ENCODE assay signal across 3 cellular contexts in the genomic region with DNA sequence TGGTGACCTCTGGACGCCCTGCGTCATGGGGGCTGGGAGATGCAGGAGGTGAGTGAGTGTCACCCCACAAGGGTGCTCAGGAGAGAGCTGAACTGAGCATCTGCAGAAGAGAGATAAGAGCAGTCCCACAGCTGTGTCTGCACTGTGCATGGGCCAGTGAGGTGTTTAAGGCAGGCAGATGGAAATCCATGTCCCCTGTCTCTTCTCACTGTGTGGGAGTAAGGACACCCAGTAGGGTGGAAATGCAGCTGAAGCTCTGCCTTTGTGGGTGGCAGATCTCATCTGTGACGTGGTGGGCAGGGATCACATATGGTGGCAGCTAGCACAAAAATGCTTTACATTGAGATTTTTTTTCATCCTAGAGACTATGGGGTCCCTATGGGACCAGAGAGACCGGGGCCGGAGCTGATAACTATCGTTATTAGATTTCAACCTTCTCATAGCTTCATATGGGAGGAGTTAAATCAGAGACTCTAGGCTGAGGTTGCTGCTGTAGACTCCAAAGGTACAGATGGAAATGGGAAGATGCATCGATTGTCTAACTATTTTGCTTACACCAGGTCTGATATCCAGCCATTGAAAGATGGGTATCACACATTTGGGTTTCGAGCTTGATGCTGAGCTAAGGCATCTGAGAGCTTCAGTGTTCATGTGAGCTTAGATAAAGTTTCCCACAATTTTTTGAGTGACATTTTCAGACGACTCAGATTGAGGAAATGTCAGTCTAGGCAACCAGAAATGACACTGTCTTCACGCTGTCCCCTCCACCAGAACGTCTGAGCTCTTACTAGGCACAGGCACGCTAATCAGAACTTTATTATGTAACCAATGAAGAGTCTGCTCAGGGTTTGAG.
A peak's percentile ranks its signal among the peaks of the same experiment; 100 is the strongest.
TF ChIP-seq lines count a peak whose summit lies in the region.

No MANE protein-coding gene starts in this region.

TF ChIP-seq in SK-N-SH, 30 proteins besides CTCF, POLR2A, EP300 and RAD21:
- no peak for TF ChIP-seq EZH2phosphoT487 (IDR thresholded peaks at IDR 0.05; ENCODE audit: borderline replicate concordance, low read depth)
- peak; percentile 18; the same call in 1 of the 2 replicates for TF ChIP-seq GATA2 (CRISPR knock-in tag; IDR thresholded peaks at IDR 0.05)
- no peak for TF ChIP-seq TEAD4 (IDR thresholded peaks at IDR 0.05; ENCODE audit: borderline replicate concordance, insufficient read depth)

TF ChIP-seq in SK-N-SH treated with all-trans-retinoic acid at 6 μM for 48 hours, 23 proteins besides CTCF, POLR2A, EP300 and RAD21:
- no peak for TF ChIP-seq OSR1 (CRISPR knock-in tag; IDR thresholded peaks at IDR 0.05)
- no peak for TF ChIP-seq CSDC2 (CRISPR knock-in tag; IDR thresholded peaks at IDR 0.05)
- TF ChIP-seq TCF4 (CRISPR knock-in tag; IDR thresholded peaks at IDR 0.05; ENCODE audit: borderline replicate concordance): no peak
- TF ChIP-seq TOX (CRISPR knock-in tag; IDR thresholded peaks at IDR 0.05; ENCODE audit: borderline replicate concordance): no peak
- TF ChIP-seq ISL1 (CRISPR knock-in tag; IDR thresholded peaks at IDR 0.05): no peak

TF ChIP-seq in K562, 482 proteins besides CTCF, POLR2A, EP300 and RAD21 (continues in another document):
- TF ChIP-seq, protein P1, sequence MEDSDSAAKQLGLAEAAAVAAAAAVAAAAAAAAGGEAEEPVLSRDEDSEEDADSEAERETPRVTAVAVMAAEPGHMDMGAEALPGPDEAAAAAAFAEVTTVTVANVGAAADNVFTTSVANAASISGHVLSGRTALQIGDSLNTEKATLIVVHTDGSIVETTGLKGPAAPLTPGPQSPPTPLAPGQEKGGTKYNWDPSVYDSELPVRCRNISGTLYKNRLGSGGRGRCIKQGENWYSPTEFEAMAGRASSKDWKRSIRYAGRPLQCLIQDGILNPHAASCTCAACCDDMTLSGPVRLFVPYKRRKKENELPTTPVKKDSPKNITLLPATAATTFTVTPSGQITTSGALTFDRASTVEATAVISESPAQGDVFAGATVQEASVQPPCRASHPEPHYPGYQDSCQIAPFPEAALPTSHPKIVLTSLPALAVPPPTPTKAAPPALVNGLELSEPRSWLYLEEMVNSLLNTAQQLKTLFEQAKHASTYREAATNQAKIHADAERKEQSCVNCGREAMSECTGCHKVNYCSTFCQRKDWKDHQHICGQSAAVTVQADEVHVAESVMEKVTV (CRISPR knock-in tag; IDR thresholded peaks at IDR 0.05): no peak
- TF ChIP-seq, protein P2, sequence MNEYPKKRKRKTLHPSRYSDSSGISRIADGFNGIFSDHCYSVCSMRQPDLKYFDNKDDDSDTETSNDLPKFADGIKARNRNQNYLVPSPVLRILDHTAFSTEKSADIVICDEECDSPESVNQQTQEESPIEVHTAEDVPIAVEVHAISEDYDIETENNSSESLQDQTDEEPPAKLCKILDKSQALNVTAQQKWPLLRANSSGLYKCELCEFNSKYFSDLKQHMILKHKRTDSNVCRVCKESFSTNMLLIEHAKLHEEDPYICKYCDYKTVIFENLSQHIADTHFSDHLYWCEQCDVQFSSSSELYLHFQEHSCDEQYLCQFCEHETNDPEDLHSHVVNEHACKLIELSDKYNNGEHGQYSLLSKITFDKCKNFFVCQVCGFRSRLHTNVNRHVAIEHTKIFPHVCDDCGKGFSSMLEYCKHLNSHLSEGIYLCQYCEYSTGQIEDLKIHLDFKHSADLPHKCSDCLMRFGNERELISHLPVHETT (CRISPR knock-in tag; conservative IDR thresholded peaks at IDR 0.05 in 1 of 2, IDR thresholded peaks at IDR 0.05 in 1 of 2): peak in 1 of 2 experiments; percentile 92; a peak in 2 of 4 replicates
- TF ChIP-seq CBX8 (IDR thresholded peaks at IDR 0.05; ENCODE audit: borderline replicate concordance, extremely low read depth, low read depth, low read length, poor library complexity, severe bottlenecking) (no peak), GATAD2A (IDR thresholded peaks at IDR 0.05) (peak; percentile 91), EGR1 (conservative IDR thresholded peaks at IDR 0.05) (peak; percentile 96), ZNF232 (CRISPR knock-in tag; IDR thresholded peaks at IDR 0.05) (no peak), PTTG1 (tag; IDR thresholded peaks at IDR 0.05; ENCODE audit: low read depth) (no peak), ZNF75A (CRISPR knock-in tag; IDR thresholded peaks at IDR 0.05) (no peak), FOXK2 (conservative IDR thresholded peaks at IDR 0.05 in 1 of 2, IDR thresholded peaks at IDR 0.05 in 1 of 2; ENCODE audit: low read depth in 2 of 2) (peak; percentile 66 to 75; a peak in 2 of 4 replicates), SIRT6 (IDR thresholded peaks at IDR 0.05; ENCODE audit: low read depth, low read length) (no peak), GATA2 (CRISPR knock-in tag; IDR thresholded peaks at IDR 0.05) (peak; percentile 96), ZNF699 (CRISPR knock-in tag; IDR thresholded peaks at IDR 0.05; ENCODE audit: insufficient replicate concordance) (no peak), PML (IDR thresholded peaks at IDR 0.05; ENCODE audit: low read length) (peak; percentile 96), CHCHD3 (CRISPR knock-in tag; IDR thresholded peaks at IDR 0.05) (no peak), POLR3A (IDR thresholded peaks at IDR 0.05; ENCODE audit: borderline replicate concordance, extremely low read depth, insufficient read depth, insufficient read length) (no peak), CBX1 (IDR thresholded peaks at IDR 0.05; ENCODE audit: low read depth) (no peak), SRSF1 (IDR thresholded peaks at IDR 0.05; ENCODE audit: low read depth, low read length) (no peak), ZNF146 (CRISPR knock-in tag; IDR thresholded peaks at IDR 0.05; ENCODE audit: unreplicated experiment) (no peak), BHLHE40 (IDR thresholded peaks at IDR 0.05; ENCODE audit: low read length) (peak; percentile 90), OTX1 (CRISPR knock-in tag; IDR thresholded peaks at IDR 0.05) (no peak), SMARCC2 (IDR thresholded peaks at IDR 0.05; ENCODE audit: low read depth) (peak; percentile 95)
- TF ChIP-seq, protein P3, sequence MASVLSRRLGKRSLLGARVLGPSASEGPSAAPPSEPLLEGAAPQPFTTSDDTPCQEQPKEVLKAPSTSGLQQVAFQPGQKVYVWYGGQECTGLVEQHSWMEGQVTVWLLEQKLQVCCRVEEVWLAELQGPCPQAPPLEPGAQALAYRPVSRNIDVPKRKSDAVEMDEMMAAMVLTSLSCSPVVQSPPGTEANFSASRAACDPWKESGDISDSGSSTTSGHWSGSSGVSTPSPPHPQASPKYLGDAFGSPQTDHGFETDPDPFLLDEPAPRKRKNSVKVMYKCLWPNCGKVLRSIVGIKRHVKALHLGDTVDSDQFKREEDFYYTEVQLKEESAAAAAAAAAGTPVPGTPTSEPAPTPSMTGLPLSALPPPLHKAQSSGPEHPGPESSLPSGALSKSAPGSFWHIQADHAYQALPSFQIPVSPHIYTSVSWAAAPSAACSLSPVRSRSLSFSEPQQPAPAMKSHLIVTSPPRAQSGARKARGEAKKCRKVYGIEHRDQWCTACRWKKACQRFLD (CRISPR knock-in tag; IDR thresholded peaks at IDR 0.05): peak; percentile 99
- TF ChIP-seq, protein P4, sequence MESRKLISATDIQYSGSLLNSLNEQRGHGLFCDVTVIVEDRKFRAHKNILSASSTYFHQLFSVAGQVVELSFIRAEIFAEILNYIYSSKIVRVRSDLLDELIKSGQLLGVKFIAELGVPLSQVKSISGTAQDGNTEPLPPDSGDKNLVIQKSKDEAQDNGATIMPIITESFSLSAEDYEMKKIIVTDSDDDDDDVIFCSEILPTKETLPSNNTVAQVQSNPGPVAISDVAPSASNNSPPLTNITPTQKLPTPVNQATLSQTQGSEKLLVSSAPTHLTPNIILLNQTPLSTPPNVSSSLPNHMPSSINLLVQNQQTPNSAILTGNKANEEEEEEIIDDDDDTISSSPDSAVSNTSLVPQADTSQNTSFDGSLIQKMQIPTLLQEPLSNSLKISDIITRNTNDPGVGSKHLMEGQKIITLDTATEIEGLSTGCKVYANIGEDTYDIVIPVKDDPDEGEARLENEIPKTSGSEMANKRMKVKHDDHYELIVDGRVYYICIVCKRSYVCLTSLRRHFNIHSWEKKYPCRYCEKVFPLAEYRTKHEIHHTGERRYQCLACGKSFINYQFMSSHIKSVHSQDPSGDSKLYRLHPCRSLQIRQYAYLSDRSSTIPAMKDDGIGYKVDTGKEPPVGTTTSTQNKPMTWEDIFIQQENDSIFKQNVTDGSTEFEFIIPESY (CRISPR knock-in tag; IDR thresholded peaks at IDR 0.05): peak; percentile 48
- TF ChIP-seq, protein P5, sequence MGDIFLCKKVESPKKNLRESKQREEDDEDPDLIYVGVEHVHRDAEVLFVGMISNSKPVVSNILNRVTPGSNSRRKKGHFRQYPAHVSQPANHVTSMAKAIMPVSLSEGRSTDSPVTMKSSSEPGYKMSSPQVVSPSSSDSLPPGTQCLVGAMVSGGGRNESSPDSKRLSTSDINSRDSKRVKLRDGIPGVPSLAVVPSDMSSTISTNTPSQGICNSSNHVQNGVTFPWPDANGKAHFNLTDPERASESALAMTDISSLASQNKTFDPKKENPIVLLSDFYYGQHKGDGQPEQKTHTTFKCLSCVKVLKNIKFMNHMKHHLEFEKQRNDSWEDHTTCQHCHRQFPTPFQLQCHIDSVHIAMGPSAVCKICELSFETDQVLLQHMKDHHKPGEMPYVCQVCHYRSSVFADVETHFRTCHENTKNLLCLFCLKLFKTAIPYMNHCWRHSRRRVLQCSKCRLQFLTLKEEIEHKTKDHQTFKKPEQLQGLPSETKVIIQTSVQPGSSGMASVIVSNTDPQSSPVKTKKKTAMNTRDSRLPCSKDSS (IDR thresholded peaks at IDR 0.05; ENCODE audit: low read depth, partially characterized antibody): no peak
- TF ChIP-seq, protein P6, sequence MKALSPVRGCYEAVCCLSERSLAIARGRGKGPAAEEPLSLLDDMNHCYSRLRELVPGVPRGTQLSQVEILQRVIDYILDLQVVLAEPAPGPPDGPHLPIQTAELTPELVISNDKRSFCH (CRISPR knock-in tag; IDR thresholded peaks at IDR 0.05): no peak
- TF ChIP-seq, protein P6 (tag; IDR thresholded peaks at IDR 0.05): peak; percentile 89
- TF ChIP-seq, protein P7, sequence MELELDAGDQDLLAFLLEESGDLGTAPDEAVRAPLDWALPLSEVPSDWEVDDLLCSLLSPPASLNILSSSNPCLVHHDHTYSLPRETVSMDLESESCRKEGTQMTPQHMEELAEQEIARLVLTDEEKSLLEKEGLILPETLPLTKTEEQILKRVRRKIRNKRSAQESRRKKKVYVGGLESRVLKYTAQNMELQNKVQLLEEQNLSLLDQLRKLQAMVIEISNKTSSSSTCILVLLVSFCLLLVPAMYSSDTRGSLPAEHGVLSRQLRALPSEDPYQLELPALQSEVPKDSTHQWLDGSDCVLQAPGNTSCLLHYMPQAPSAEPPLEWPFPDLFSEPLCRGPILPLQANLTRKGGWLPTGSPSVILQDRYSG (tag; conservative IDR thresholded peaks at IDR 0.05; ENCODE audit: low read depth): 0 out of 2 replicates have a peak, but pooled peaks have one; percentile 79
- TF ChIP-seq, protein P8, sequence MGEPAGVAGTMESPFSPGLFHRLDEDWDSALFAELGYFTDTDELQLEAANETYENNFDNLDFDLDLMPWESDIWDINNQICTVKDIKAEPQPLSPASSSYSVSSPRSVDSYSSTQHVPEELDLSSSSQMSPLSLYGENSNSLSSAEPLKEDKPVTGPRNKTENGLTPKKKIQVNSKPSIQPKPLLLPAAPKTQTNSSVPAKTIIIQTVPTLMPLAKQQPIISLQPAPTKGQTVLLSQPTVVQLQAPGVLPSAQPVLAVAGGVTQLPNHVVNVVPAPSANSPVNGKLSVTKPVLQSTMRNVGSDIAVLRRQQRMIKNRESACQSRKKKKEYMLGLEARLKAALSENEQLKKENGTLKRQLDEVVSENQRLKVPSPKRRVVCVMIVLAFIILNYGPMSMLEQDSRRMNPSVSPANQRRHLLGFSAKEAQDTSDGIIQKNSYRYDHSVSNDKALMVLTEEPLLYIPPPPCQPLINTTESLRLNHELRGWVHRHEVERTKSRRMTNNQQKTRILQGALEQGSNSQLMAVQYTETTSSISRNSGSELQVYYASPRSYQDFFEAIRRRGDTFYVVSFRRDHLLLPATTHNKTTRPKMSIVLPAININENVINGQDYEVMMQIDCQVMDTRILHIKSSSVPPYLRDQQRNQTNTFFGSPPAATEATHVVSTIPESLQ (CRISPR knock-in tag; IDR thresholded peaks at IDR 0.05): no peak
- TF ChIP-seq, protein P9, sequence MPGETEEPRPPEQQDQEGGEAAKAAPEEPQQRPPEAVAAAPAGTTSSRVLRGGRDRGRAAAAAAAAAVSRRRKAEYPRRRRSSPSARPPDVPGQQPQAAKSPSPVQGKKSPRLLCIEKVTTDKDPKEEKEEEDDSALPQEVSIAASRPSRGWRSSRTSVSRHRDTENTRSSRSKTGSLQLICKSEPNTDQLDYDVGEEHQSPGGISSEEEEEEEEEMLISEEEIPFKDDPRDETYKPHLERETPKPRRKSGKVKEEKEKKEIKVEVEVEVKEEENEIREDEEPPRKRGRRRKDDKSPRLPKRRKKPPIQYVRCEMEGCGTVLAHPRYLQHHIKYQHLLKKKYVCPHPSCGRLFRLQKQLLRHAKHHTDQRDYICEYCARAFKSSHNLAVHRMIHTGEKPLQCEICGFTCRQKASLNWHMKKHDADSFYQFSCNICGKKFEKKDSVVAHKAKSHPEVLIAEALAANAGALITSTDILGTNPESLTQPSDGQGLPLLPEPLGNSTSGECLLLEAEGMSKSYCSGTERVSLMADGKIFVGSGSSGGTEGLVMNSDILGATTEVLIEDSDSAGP (CRISPR knock-in tag; IDR thresholded peaks at IDR 0.05): no peak
- TF ChIP-seq, protein P10, sequence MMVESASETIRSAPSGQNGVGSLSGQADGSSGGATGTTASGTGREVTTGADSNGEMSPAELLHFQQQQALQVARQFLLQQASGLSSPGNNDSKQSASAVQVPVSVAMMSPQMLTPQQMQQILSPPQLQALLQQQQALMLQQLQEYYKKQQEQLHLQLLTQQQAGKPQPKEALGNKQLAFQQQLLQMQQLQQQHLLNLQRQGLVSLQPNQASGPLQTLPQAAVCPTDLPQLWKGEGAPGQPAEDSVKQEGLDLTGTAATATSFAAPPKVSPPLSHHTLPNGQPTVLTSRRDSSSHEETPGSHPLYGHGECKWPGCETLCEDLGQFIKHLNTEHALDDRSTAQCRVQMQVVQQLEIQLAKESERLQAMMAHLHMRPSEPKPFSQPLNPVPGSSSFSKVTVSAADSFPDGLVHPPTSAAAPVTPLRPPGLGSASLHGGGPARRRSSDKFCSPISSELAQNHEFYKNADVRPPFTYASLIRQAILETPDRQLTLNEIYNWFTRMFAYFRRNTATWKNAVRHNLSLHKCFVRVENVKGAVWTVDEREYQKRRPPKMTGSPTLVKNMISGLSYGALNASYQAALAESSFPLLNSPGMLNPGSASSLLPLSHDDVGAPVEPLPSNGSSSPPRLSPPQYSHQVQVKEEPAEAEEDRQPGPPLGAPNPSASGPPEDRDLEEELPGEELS (CRISPR knock-in tag; IDR thresholded peaks at IDR 0.05; ENCODE audit: borderline replicate concordance): no peak
- TF ChIP-seq, protein P11, sequence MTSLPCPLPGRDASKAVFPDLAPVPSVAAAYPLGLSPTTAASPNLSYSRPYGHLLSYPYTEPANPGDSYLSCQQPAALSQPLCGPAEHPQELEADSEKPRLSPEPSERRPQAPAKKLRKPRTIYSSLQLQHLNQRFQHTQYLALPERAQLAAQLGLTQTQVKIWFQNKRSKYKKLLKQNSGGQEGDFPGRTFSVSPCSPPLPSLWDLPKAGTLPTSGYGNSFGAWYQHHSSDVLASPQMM (CRISPR knock-in tag; IDR thresholded peaks at IDR 0.05): no peak
- TF ChIP-seq, protein P12, sequence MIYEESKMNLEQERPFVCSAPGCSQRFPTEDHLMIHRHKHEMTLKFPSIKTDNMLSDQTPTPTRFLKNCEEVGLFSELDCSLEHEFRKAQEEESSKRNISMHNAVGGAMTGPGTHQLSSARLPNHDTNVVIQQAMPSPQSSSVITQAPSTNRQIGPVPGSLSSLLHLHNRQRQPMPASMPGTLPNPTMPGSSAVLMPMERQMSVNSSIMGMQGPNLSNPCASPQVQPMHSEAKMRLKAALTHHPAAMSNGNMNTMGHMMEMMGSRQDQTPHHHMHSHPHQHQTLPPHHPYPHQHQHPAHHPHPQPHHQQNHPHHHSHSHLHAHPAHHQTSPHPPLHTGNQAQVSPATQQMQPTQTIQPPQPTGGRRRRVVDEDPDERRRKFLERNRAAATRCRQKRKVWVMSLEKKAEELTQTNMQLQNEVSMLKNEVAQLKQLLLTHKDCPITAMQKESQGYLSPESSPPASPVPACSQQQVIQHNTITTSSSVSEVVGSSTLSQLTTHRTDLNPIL (CRISPR knock-in tag; IDR thresholded peaks at IDR 0.05): no peak
